Comparison of ENCODE assay signal across 16 cellular contexts in genomic region chr5:134891473-134891872, GRCh38.
"Had no signal": no experiment of that assay in that cellular context is flagged by ENCODE, and none has a peak within 500 bp of the region (broad histone marks: within the 10 kb centered on the region; RNA-seq: fewer than 3 reads in every experiment).

No MANE protein-coding gene starts in this region.

- H3K4me1 ChIP-seq: foreskin keratinocyte, heart right ventricle, left lung, lower lobe of right lung had no signal

- ATAC-seq: foreskin keratinocyte, gastroesophageal sphincter, heart right ventricle, left cardiac atrium, left lung, left ventricle myocardium superior, lower lobe of right lung had no signal

- H3K9me3 ChIP-seq: esophagus muscularis mucosa, gastroesophageal sphincter, heart right ventricle, left lung, lower lobe of right lung had no signal

- H3K4me3 ChIP-seq: esophagus muscularis mucosa, gastroesophageal sphincter, heart right ventricle, left lung, lower lobe of right lung had no signal

- H3K27ac Mint-ChIP-seq: dendritic cell treated with granulocyte-macrophage colony-stimulating factor and Interleukin-4, amounts not matched to agents 40 ng/mL and 50 ng/mL, for 4 days had no signal

- H3K9me3 Mint-ChIP-seq: dendritic cell treated with granulocyte-macrophage colony-stimulating factor and Interleukin-4, amounts not matched to agents 40 ng/mL and 50 ng/mL, for 4 days had no signal

- H3K27me3 ChIP-seq: esophagus muscularis mucosa, foreskin keratinocyte, gastroesophageal sphincter, heart right ventricle, left lung had no signal

- H3K27me3 Mint-ChIP-seq: dendritic cell treated with granulocyte-macrophage colony-stimulating factor and Interleukin-4, amounts not matched to agents 40 ng/mL and 50 ng/mL, for 4 days had no signal

- H3K27ac ChIP-seq: esophagus muscularis mucosa, foreskin keratinocyte, gastroesophageal sphincter, heart right ventricle, left lung, lower lobe of right lung had no signal

- H3K4me3 Mint-ChIP-seq: dendritic cell treated with granulocyte-macrophage colony-stimulating factor and Interleukin-4, amounts not matched to agents 40 ng/mL and 50 ng/mL, for 4 days had no signal

- DNase-seq: cortex of kidney; effector CD8-positive, alpha-beta T cell; foreskin keratinocyte; glutamatergic neuron; head of caudate nucleus; heart right ventricle; hippocampal formation; left cardiac atrium; left lung; left ventricle myocardium superior; lower lobe of right lung; mesenchymal stem cell; midbrain had no signal
